1 cellular context compared by ENCODE assay signal in genomic region chr12:110281549-110282342, GRCh38.
TF ChIP-seq lines count a peak whose summit lies in the region.

No MANE protein-coding gene starts in this region.

TF ChIP-seq in HepG2, 621 proteins besides CTCF, POLR2A, EP300 and RAD21 (continued from another document and continues in another):
- no peak for TF ChIP-seq RNF219 (CRISPR knock-in tag; IDR thresholded peaks at IDR 0.05)
- no peak for TF ChIP-seq MTF2 (CRISPR knock-in tag; IDR thresholded peaks at IDR 0.05; ENCODE audit: borderline replicate concordance)
- TF ChIP-seq POGZ (CRISPR knock-in tag; IDR thresholded peaks at IDR 0.05), result no peak
- TF ChIP-seq NFYB (CRISPR knock-in tag; IDR thresholded peaks at IDR 0.05), result no peak
- TF ChIP-seq NFIC (IDR thresholded peaks at IDR 0.05; ENCODE audit: low read length), result no peak
- TF ChIP-seq ZBTB26 (CRISPR knock-in tag; IDR thresholded peaks at IDR 0.05; ENCODE audit: borderline replicate concordance), result no peak
- TF ChIP-seq SOX13 (IDR thresholded peaks at IDR 0.05), result no peak
- no peak for TF ChIP-seq SOX13 (CRISPR knock-in tag; conservative IDR thresholded peaks at IDR 0.05 in 1 of 2, IDR thresholded peaks at IDR 0.05 in 1 of 2)
- no peak for TF ChIP-seq NFE2L1 (CRISPR knock-in tag; IDR thresholded peaks at IDR 0.05; ENCODE audit: borderline replicate concordance)
- no peak for TF ChIP-seq CENPT (CRISPR knock-in tag; IDR thresholded peaks at IDR 0.05; ENCODE audit: low read depth)
- 0 out of 2 replicates have a peak, but pooled peaks have one; percentile 15 for TF ChIP-seq SNAI1 (CRISPR knock-in tag; IDR thresholded peaks at IDR 0.05; ENCODE audit: borderline replicate concordance)
- no peak for TF ChIP-seq CBX5 (CRISPR knock-in tag; IDR thresholded peaks at IDR 0.05; ENCODE audit: borderline replicate concordance)
- TF ChIP-seq ZNF101 (CRISPR knock-in tag; IDR thresholded peaks at IDR 0.05; ENCODE audit: borderline replicate concordance, low read depth), result peak; percentile 72; the same call in 1 of the 2 replicates
- TF ChIP-seq ZNF383 (CRISPR knock-in tag; IDR thresholded peaks at IDR 0.05; ENCODE audit: borderline replicate concordance), result no peak
- TF ChIP-seq HMG20B (CRISPR knock-in tag; conservative IDR thresholded peaks at IDR 0.05), result no peak
- TF ChIP-seq ZSCAN20 (CRISPR knock-in tag; IDR thresholded peaks at IDR 0.05; ENCODE audit: borderline replicate concordance), result no peak
- peak; percentile 65 for TF ChIP-seq MAX (IDR thresholded peaks at IDR 0.05)
- TF ChIP-seq ZNF766 (CRISPR knock-in tag; IDR thresholded peaks at IDR 0.05; ENCODE audit: borderline replicate concordance), result 0 out of 2 replicates have a peak, but pooled peaks have one; percentile 41
- TF ChIP-seq ZNF564 (CRISPR knock-in tag; IDR thresholded peaks at IDR 0.05), result no peak; the same call in 1 of the 2 replicates
- TF ChIP-seq ZKSCAN1 (IDR thresholded peaks at IDR 0.05; ENCODE audit: low read length), result no peak
- peak; percentile 82 for TF ChIP-seq MXD3 (CRISPR knock-in tag; IDR thresholded peaks at IDR 0.05)
- TF ChIP-seq SYNCRIP (IDR thresholded peaks at IDR 0.05; ENCODE audit: insufficient read depth, low read depth, low read length), result no peak
- TF ChIP-seq PRDM4 (CRISPR knock-in tag; IDR thresholded peaks at IDR 0.05; ENCODE audit: borderline replicate concordance), result no peak
- no peak for TF ChIP-seq ZNF263 (CRISPR knock-in tag; IDR thresholded peaks at IDR 0.05)
- peak; percentile 91 for TF ChIP-seq HES4 (CRISPR knock-in tag; IDR thresholded peaks at IDR 0.05; ENCODE audit: borderline replicate concordance)
- peak; percentile 10; the same call in 1 of the 2 replicates for TF ChIP-seq ZNF329 (CRISPR knock-in tag; IDR thresholded peaks at IDR 0.05; ENCODE audit: low read depth)
- TF ChIP-seq ZNF276 (CRISPR knock-in tag; IDR thresholded peaks at IDR 0.05; ENCODE audit: low read depth), result peak; percentile 18; the same call in 1 of the 2 replicates
- TF ChIP-seq CREBL2 (CRISPR knock-in tag; IDR thresholded peaks at IDR 0.05; ENCODE audit: borderline replicate concordance), result peak; percentile 49; the same call in 1 of the 2 replicates
- no peak for TF ChIP-seq SMYD3 (CRISPR knock-in tag; IDR thresholded peaks at IDR 0.05)
- TF ChIP-seq ZZZ3 (CRISPR knock-in tag; IDR thresholded peaks at IDR 0.05; ENCODE audit: borderline replicate concordance), result 0 out of 2 replicates have a peak, but pooled peaks have one; percentile 21
- no peak for TF ChIP-seq RELA (CRISPR knock-in tag; IDR thresholded peaks at IDR 0.05)
- no peak for TF ChIP-seq SP140L (CRISPR knock-in tag; IDR thresholded peaks at IDR 0.05; ENCODE audit: borderline replicate concordance)
- TF ChIP-seq SSRP1 (CRISPR knock-in tag; IDR thresholded peaks at IDR 0.05), result no peak
- peak; percentile 86 for TF ChIP-seq ZFX (CRISPR knock-in tag; IDR thresholded peaks at IDR 0.05; ENCODE audit: low read depth)
- TF ChIP-seq SRSF1 (optimal IDR thresholded peaks at IDR 0.05; ENCODE audit: low read depth, low read length), result no peak
- no peak for TF ChIP-seq ZBTB25 (CRISPR knock-in tag; IDR thresholded peaks at IDR 0.05)
- no peak for TF ChIP-seq ZFP36 (IDR thresholded peaks at IDR 0.05; ENCODE audit: borderline replicate concordance, low read depth, low read length, partially characterized antibody)
- TF ChIP-seq MEIS2 (CRISPR knock-in tag; IDR thresholded peaks at IDR 0.05), result 0 out of 2 replicates have a peak, but pooled peaks have one; percentile 63
- no peak for TF ChIP-seq CBX2 (IDR thresholded peaks at IDR 0.05; ENCODE audit: low read depth, low read length)
- TF ChIP-seq CBX2 (CRISPR knock-in tag; IDR thresholded peaks at IDR 0.05; ENCODE audit: low read depth), result 0 out of 2 replicates have a peak, but pooled peaks have one; percentile 32
- peak; percentile 17 to 57; a peak in 2 of 4 replicates for TF ChIP-seq HMGXB4 (CRISPR knock-in tag; IDR thresholded peaks at IDR 0.05; ENCODE audit: borderline replicate concordance in 1 of 2, low read depth in 1 of 2)
- TF ChIP-seq LBX2 (CRISPR knock-in tag; IDR thresholded peaks at IDR 0.05; ENCODE audit: borderline replicate concordance), result peak; percentile 76; the same call in 1 of the 2 replicates
- TF ChIP-seq ETS1 (CRISPR knock-in tag; IDR thresholded peaks at IDR 0.05), result peak; percentile 87; the same call in 1 of the 2 replicates
- TF ChIP-seq JDP2 (CRISPR knock-in tag; IDR thresholded peaks at IDR 0.05; ENCODE audit: borderline replicate concordance), result no peak
- TF ChIP-seq FOSL2 (CRISPR knock-in tag; IDR thresholded peaks at IDR 0.05), result peak; percentile 62
- TF ChIP-seq CBFB (CRISPR knock-in tag; IDR thresholded peaks at IDR 0.05), result no peak
- 0 out of 2 replicates have a peak, but pooled peaks have one; percentile 26 for TF ChIP-seq ZNF784 (CRISPR knock-in tag; IDR thresholded peaks at IDR 0.05; ENCODE audit: borderline replicate concordance)
- no peak for TF ChIP-seq GATAD1 (CRISPR knock-in tag; IDR thresholded peaks at IDR 0.05)
- TF ChIP-seq ZBTB49 (CRISPR knock-in tag; IDR thresholded peaks at IDR 0.05; ENCODE audit: borderline replicate concordance), result no peak; the same call in 1 of the 2 replicates
